8 cellular contexts compared by ENCODE assay signal in genomic region chr3:173755161-173755560, GRCh38.
"Had no signal": no experiment of that assay in that cellular context is flagged by ENCODE, and none has a peak within 500 bp of the region (broad histone marks: within the 10 kb centered on the region; RNA-seq: fewer than 3 reads in every experiment).

No MANE protein-coding gene starts in this region.

- H3K36me3 ChIP-seq: HAP-1 had no signal

- H3K27ac ChIP-seq: GM23248, HL-60 had no signal

- H3K4me3 ChIP-seq: GM23248, HAP-1 had no signal

- H3K9ac ChIP-seq: GM23248 had no signal

- H3K9me3 ChIP-seq: HAP-1 had no signal

- ATAC-seq: HCT116 had no signal

- DNase-seq: GM23248, GOT3, H7, HFFc6, KG1 had no signal

- H2AFZ ChIP-seq: GM23248 had no signal
